In the genomic region with DNA sequence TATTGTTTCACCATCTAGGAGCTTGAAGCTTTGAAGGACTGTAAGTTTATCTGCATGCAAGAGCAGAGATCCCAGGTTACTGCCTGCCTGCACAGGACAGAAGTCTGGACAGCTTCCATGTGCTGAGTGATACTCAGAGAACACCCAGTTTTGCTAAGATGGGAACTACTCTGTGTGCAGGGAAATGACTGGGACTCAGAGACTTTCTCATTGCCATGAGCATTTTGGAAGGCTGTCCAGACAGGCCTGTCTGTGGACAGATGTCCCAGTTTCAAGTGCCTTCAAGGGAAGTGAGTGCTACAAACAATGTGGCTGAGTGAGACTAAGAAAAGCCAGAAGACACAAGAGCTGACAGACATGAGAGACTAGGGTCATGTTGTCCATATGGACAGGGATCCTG, we compare ENCODE assay signal across 16 cellular contexts. TPM values are rescaled to one million over a fixed set of nuclear protein-coding genes. Genes with fewer than 3 reads are reported as not detected.
DNase-seq lines count a peak whose midpoint lies in the region; ATAC-seq, FAIRE-seq and TF ChIP-seq lines count a peak whose summit lies in the region.
"Had no signal": no experiment of that assay in that cellular context is flagged by ENCODE, and none has a peak within 500 bp of the region (broad histone marks: within the 10 kb centered on the region; RNA-seq: fewer than 3 reads in every experiment).

No MANE protein-coding gene starts in this region.

- H3K36me3 ChIP-seq in right atrium auricular region (no peaks in the 10 kb centered on the region), bronchial epithelial cell (ENCODE audit: control insufficient read depth, insufficient read depth, low read length) (no peaks in the 10 kb centered on the region), heart left ventricle (peaks cover 0 to 9% (median 0%) of the 10 kb centered on the region in 9 donors)
- H3K36me3 ChIP-seq: BE2C had no signal

- TF ChIP-seq CTCF in right atrium auricular region (IDR thresholded peaks at IDR 0.05) (no peak), bronchial epithelial cell (IDR thresholded peaks at IDR 0.05; ENCODE audit: insufficient read depth, low read length, severe bottlenecking) (no peak), heart left ventricle (IDR thresholded peaks at IDR 0.05) (no peak)

- FAIRE-seq in bronchial epithelial cell (lab: Jason Lieb, UNC) (no peak), H54 (lab: Jason Lieb, UNC) (no peak)
- FAIRE-seq: A549, GM12878, GM18507 had no signal

- no peak overlapping the region for H3K4me3 ChIP-seq in right atrium auricular region
- no peak overlapping the region for H3K4me3 ChIP-seq in bronchial epithelial cell (ENCODE audit: low read depth, low read length)
- no peak overlapping the region for H3K4me3 ChIP-seq in heart left ventricle
- H3K4me3 ChIP-seq: A549, GM12878, GM23248 had no signal

- intact Hi-C loops in Right ventricle myocardium superior (cut with DNase I) = no loop called here
- intact Hi-C loops in heart left ventricle (cut with DNase I) = loop anchor here in 8 of 10 donors (5.0 to 10.0 kb wide), 6 partner anchors 34 to 293 kb away; no protein-coding TSS in a partner anchor

- DNase-seq in Right ventricle myocardium superior = no peak
- no peak for DNase-seq in right atrium auricular region (ENCODE audit: low spot score)
- DNase-seq in bronchial epithelial cell (ENCODE audit: low read depth) = peak; percentile 65
- DNase-seq in heart left ventricle = peak in 2 of 5 donors; percentile 43 to 56
- DNase-seq in H54 (ENCODE audit: insufficient read length, low spot score) = no peak
- no peak for DNase-seq in NCI-H82 (lab: John Stamatoyannopoulos, UW)
- DNase-seq: BE2C; CD4-positive, alpha-beta memory T cell; DMS79; GM23248; H9 had no signal

- H3K4me1 ChIP-seq in right atrium auricular region (peaks cover 0 to 10% of the 10 kb centered on the region in 2 donors), heart left ventricle (peaks cover 0 to 16% (median 4%) of the 10 kb centered on the region in 12 donors)
- H3K4me1 ChIP-seq: BE2C had no signal

- TF ChIP-seq POLR2A in heart left ventricle (IDR thresholded peaks at IDR 0.05) (no peak), H54 (IDR thresholded peaks at IDR 0.05; ENCODE audit: low read depth, low read length) (no peak)

- H3K27me3 ChIP-seq in right atrium auricular region (no peaks in the 10 kb centered on the region), bronchial epithelial cell (ENCODE audit: control insufficient read depth, insufficient read depth, low read length) (no peaks in the 10 kb centered on the region), heart left ventricle (no peaks in the 10 kb centered on the region)
- H3K27me3 ChIP-seq: BE2C had no signal

- H3K27ac ChIP-seq in right atrium auricular region = no peak overlapping the region
- H3K27ac ChIP-seq in heart left ventricle = no peak overlapping the region
- H3K27ac ChIP-seq: A549, C4-2B, GM23248 had no signal

- H3K9me3 ChIP-seq in right atrium auricular region (no peaks in the 10 kb centered on the region), heart left ventricle (no peaks in the 10 kb centered on the region)
- H3K9me3 ChIP-seq: A549, BE2C had no signal

- ATAC-seq in Right ventricle myocardium superior (ENCODE audit: poor library complexity) = peak; percentile 80
- peak; percentile 47 to 88 (median 62) for ATAC-seq in heart left ventricle
- no peak for ATAC-seq in HG03354 (IDR thresholded peaks at IDR 0.05; ENCODE audit: poor library complexity, severe bottlenecking, unreplicated experiment)
- ATAC-seq: A549, GM12878 had no signal

RNA-seq across cellular contexts. Expression of a gene that starts 19.2 kb away (rescaled TPM):
- total RNA-seq in Right ventricle myocardium superior (11.3 TPM), right atrium auricular region (10 to 100 TPM; 14.8 to 16.4 TPM), bronchial epithelial cell (33.9 and 40.8 TPM in 2 replicates), heart left ventricle (10 to 100 TPM; 10.9 to 21.6 (median 13.3) TPM)
- 10 to 100 TPM; 14.1 to 18.5 TPM for polyA plus RNA-seq in heart left ventricle
